19 cellular contexts compared by ENCODE assay signal in the genomic region with DNA sequence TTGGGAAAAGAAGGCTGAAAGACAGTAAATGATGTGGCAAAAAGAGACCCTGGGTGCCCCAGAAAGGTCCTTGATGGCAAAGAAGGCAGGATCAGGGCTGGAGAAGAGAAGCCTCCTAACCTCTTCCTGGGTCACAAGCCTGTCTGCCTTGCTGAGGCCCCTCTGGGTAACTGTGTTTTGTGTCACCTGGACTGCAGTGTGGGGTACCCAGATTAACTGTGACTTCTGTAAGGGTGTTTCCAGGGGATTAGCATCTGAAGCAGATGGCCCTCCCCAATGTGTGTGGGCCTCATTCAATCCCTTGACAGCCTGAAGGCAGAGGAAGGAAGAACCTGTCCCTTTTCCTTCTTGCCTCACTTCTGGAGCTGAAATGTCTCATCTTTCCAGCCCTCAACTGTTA.
"Had no signal": no experiment of that assay in that cellular context is flagged by ENCODE, and none has a peak within 500 bp of the region (broad histone marks: within the 10 kb centered on the region; RNA-seq: fewer than 3 reads in every experiment).

No MANE protein-coding gene starts in this region.

- H3K4me3 Mint-ChIP-seq: natural killer cell, neural crest cell had no signal

- H3K9me3 Mint-ChIP-seq: natural killer cell had no signal

- H3K27ac Mint-ChIP-seq: natural killer cell, progenitor cell of endocrine pancreas had no signal

- H3K4me1 ChIP-seq: pancreas had no signal

- H3K36me3 Mint-ChIP-seq: natural killer cell had no signal

- H3K9me3 ChIP-seq: gastroesophageal sphincter, mucosa of descending colon, pancreas had no signal

- H3K4me3 ChIP-seq: dorsolateral prefrontal cortex, gastroesophageal sphincter, mucosa of descending colon, pancreas, smooth muscle cell, tibial nerve had no signal

- H3K27me3 ChIP-seq: dorsolateral prefrontal cortex, pancreas, tibial nerve had no signal

- H3K27ac ChIP-seq: dorsolateral prefrontal cortex, gastroesophageal sphincter, pancreas had no signal

- ATAC-seq: esophagus mucosa, gastroesophageal sphincter, left lobe of liver, mucosa of descending colon, natural killer cell, pancreas, right cardiac atrium had no signal

- H3K4me1 Mint-ChIP-seq: natural killer cell had no signal

- DNase-seq: cortex of kidney; dorsolateral prefrontal cortex; effector CD8-positive, alpha-beta T cell; glutamatergic neuron; islet precursor cell; mucosa of descending colon; natural killer cell; nucleus accumbens; pancreas; right cardiac atrium; stimulated activated CD4-positive, alpha-beta T cell treated with anti-CD3 and anti-CD28 coated beads, Interleukin-2, amount 100 ng/mL, for 48 hours; stimulated activated naive CD4-positive, alpha-beta T cell treated with Interleukin-2 at 50 U/mL for 16 hours had no signal

- H3K36me3 ChIP-seq: gastroesophageal sphincter, pancreas, tibial nerve had no signal

- H3K4me2 ChIP-seq: smooth muscle cell had no signal
